ENCODE assay signal across 12 cellular contexts in the genomic region with DNA sequence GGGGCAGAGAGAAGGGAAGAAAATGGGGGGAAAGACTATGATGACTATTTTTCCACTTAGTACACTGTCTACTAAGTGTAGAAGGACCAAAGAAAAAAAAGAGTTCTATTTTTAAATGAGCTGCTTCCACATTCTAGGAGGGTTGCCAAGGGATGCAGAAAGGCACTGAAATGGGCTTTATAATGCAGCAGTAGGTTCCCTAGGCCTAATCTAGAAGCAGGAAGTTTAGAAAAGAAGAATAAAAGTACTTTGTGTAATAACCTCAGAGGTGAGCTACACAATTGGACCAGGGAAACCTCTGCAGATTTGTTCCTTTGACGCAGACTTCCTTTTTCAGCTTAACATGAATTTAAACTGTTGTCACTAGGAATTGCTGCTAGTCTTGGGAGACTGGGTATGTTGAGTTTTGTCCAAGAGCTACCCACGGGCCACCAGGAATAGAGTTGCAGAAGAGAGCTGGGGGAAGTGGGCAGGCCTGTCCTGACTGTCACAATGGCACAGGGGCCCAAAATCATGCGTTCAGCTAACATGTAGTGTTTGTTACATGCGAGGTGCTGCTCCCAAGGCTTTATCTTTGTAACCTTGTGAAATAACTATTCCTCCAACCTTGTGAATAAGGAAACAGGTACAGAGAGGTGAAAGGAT. TPM values are rescaled to one million over a fixed set of nuclear protein-coding genes. Genes with fewer than 3 reads are reported as not detected.
DNase-seq lines count a peak whose midpoint lies in the region; ATAC-seq and TF ChIP-seq lines count a peak whose summit lies in the region.
"Had no signal": no experiment of that assay in that cellular context is flagged by ENCODE, and none has a peak within 500 bp of the region (broad histone marks: within the 10 kb centered on the region; RNA-seq: fewer than 3 reads in every experiment).

No MANE protein-coding gene starts in this region.

- H3K9me3 ChIP-seq in right lobe of liver (no peaks in the 10 kb centered on the region), thoracic aorta (no peaks in the 10 kb centered on the region)

- H3K36me3 ChIP-seq in right lobe of liver = no peaks in the 10 kb centered on the region
- no peaks in the 10 kb centered on the region for H3K36me3 ChIP-seq in thoracic aorta
- H3K36me3 ChIP-seq in brain microvascular endothelial cell (replicated peaks) = no peaks in the 10 kb centered on the region

- ATAC-seq in right lobe of liver (peak; percentile 27 to 43 (median 38)), thoracic aorta (ENCODE audit: insufficient number of reproducible peaks, low FRiP score, low read depth) (no peak), HG03159 (IDR thresholded peaks at IDR 0.05; ENCODE audit: unreplicated experiment) (no peak)
- ATAC-seq: activated CD8-positive, alpha-beta T cell treated with anti-CD3 and anti-CD28 coated beads for 36 hours; activated naive CD8-positive, alpha-beta T cell treated with anti-CD3 and anti-CD28 coated beads, Interleukin-2, amount 50 U/mL, for 24 hours; esophagus mucosa had no signal

- in situ Hi-C loops in KBM-7 (cut with MboI; ENCODE audit: low pct_unique_long_range_greater_than_20kb, low sequenced_read_pairs) = loop anchor here (10.0 kb wide), 1 partner anchor 90 kb away; no protein-coding TSS in a partner anchor
- in situ Hi-C loops in astrocyte of the spinal cord (cut with HindIII; ENCODE audit: low sequenced_read_pairs) = no loop called here
- in situ Hi-C loops in brain microvascular endothelial cell (cut with HindIII; ENCODE audit: low pct_ligation_motif_present, low sequenced_read_pairs) = no loop called here

- H3K4me3 ChIP-seq in astrocyte of the spinal cord (ENCODE audit: low read depth, low read length) (no peak overlapping the region), right lobe of liver (no peak overlapping the region), thoracic aorta (peak overlapping the region; percentile 22), brain microvascular endothelial cell (ENCODE audit: low read depth, low read length) (no peak overlapping the region)

- WGBS in right lobe of liver (ENCODE audit: insufficient coverage, low coverage, low lambda C conversion rate, missing lambda C conversion rate) = 49% methylated on average over 4 of the region's 4 CpGs

- intact Hi-C loops in right lobe of liver (cut with DNase I) = no loop called here

- DNase-seq in KBM-7 = peak; percentile 56
- DNase-seq in astrocyte of the spinal cord (ENCODE audit: low read depth, low spot score) = peak; percentile 16
- DNase-seq in right lobe of liver = no peak
- DNase-seq in thoracic aorta (ENCODE audit: low spot score) = no peak
- no peak for DNase-seq in brain microvascular endothelial cell
- DNase-seq in effector CD8-positive, alpha-beta T cell (lab: John Stamatoyannopoulos, UW) = no peak
- DNase-seq: activated CD8-positive, alpha-beta T cell treated with anti-CD3 and anti-CD28 coated beads for 36 hours; activated naive CD8-positive, alpha-beta T cell treated with anti-CD3 and anti-CD28 coated beads, Interleukin-2, amount 50 U/mL, for 24 hours; SW 1271 had no signal

- H3K4me1 ChIP-seq in right lobe of liver = no peaks in the 10 kb centered on the region
- H3K4me1 ChIP-seq in thoracic aorta (ENCODE audit: control insufficient read depth in 1 of 2, low read depth in 2 of 2) = peaks cover 14 to 25% of the 10 kb centered on the region in 2 donors

- no peak overlapping the region for H3K27ac ChIP-seq in right lobe of liver
- peak overlapping the region; percentile 64 to 90 for H3K27ac ChIP-seq in thoracic aorta
- H3K27ac ChIP-seq in brain microvascular endothelial cell = no peak overlapping the region
- H3K27ac ChIP-seq: KMS-11 had no signal

- H3K27me3 ChIP-seq in right lobe of liver (no peaks in the 10 kb centered on the region), thoracic aorta (replicated peaks; ENCODE audit: insufficient read depth) (no peaks in the 10 kb centered on the region), brain microvascular endothelial cell (replicated peaks) (no peaks in the 10 kb centered on the region)

- TF ChIP-seq POLR2A in right lobe of liver (IDR thresholded peaks at IDR 0.05) = no peak

- TF ChIP-seq CTCF in astrocyte of the spinal cord (IDR thresholded peaks at IDR 0.05; ENCODE audit: low read depth, low read length) = no peak
- TF ChIP-seq CTCF in right lobe of liver (IDR thresholded peaks at IDR 0.05) = no peak
- no peak for TF ChIP-seq CTCF in thoracic aorta (IDR thresholded peaks at IDR 0.05)
- no peak for TF ChIP-seq CTCF in brain microvascular endothelial cell (IDR thresholded peaks at IDR 0.05; ENCODE audit: low read depth, low read length, missing control alignments)

RNA-seq across cellular contexts. Expression of a gene that starts 34.6 kb away (rescaled TPM):
- total RNA-seq in right lobe of liver = 100 to 1,000 TPM in 1 of 6 experiments, 10 to 100 TPM in 5; 65.0 to 119 (median 81.3) TPM
- 10 to 100 TPM; 80.7 to 88.5 TPM for total RNA-seq in thoracic aorta

Comparison
In these comparisons a context has a peak if more than half of its experiments do, and no peak if none do; other contexts are left out.
1. DNase-seq: peak in KBM-7 (single experiment) and astrocyte of the spinal cord (single experiment); none in right lobe of liver (0 of 3), thoracic aorta (single experiment), brain microvascular endothelial cell (single experiment) and effector CD8-positive, alpha-beta T cell (single experiment).
2. ATAC-seq: peak in right lobe of liver (4 of 4); none in thoracic aorta (single experiment) and HG03159 (single experiment).
3. H3K27ac ChIP-seq: peak in thoracic aorta (2 of 2); none in right lobe of liver (0 of 3) and brain microvascular endothelial cell (single experiment).